Comparison of ENCODE assay signal across 9 cellular contexts in genomic region chr11:96307748-96308133, GRCh38. TPM values are rescaled to one million over a fixed set of nuclear protein-coding genes. Genes with fewer than 3 reads are reported as not detected.
A peak's percentile ranks its signal among the peaks of the same experiment; 100 is the strongest.
DNase-seq lines count a peak whose midpoint lies in the region; ATAC-seq and TF ChIP-seq lines count a peak whose summit lies in the region.
"Had no signal": no experiment of that assay in that cellular context is flagged by ENCODE, and none has a peak within 500 bp of the region (broad histone marks: within the 10 kb centered on the region; RNA-seq: fewer than 3 reads in every experiment).

No MANE protein-coding gene starts in this region.

- POLR2A ChIA-PET in A673 (lab: Charles Lee; ENCODE audit: low non-redundant PET) = interaction anchor here (0.7 kb wide), 1 partner anchor 83 kb away, joined by 4 read pairs; no protein-coding TSS in a partner anchor

- peak overlapping the region; percentile 83 for H3K27ac ChIP-seq in A673 (ENCODE audit: low read depth, low read length, poor library complexity, severe bottlenecking)
- H3K27ac ChIP-seq in HUES48 (ENCODE audit: low read depth, low read length) = peak overlapping the region; percentile 84
- H3K27ac ChIP-seq in muscle layer of colon (ENCODE audit: low read depth, low read length) = peak overlapping the region; percentile 70

- no peaks in the 10 kb centered on the region for H3K36me3 Mint-ChIP-seq in chondrocyte (ENCODE audit: low read depth)
- H3K36me3 Mint-ChIP-seq in glutamatergic neuron (ENCODE audit: unreplicated experiment) = no peaks in the 10 kb centered on the region

- no peak for TF ChIP-seq CTCF in A673 (conservative IDR thresholded peaks at IDR 0.05; ENCODE audit: low read depth, low read length)
- TF ChIP-seq CTCF in chondrocyte (IDR thresholded peaks at IDR 0.05) = no peak
- TF ChIP-seq CTCF in glutamatergic neuron (IDR thresholded peaks at IDR 0.05; ENCODE audit: partially characterized antibody, unreplicated experiment) = no peak

- H3K4me1 Mint-ChIP-seq in chondrocyte (ENCODE audit: low read depth) (peaks cover 80% of the 10 kb centered on the region), glutamatergic neuron (ENCODE audit: low read depth, unreplicated experiment) (peaks cover 3% of the 10 kb centered on the region)

- H3K9me3 ChIP-seq in A673 (ENCODE audit: low read depth, low read length, poor library complexity, severe bottlenecking) (no peaks in the 10 kb centered on the region), HUES48 (ENCODE audit: control insufficient read depth, insufficient read depth, low read length) (no peaks in the 10 kb centered on the region), muscle layer of colon (ENCODE audit: low read length) (no peaks in the 10 kb centered on the region)

- peak overlapping the region; percentile 99 for H3K27ac Mint-ChIP-seq in chondrocyte (ENCODE audit: unreplicated experiment)
- no peak overlapping the region for H3K27ac Mint-ChIP-seq in glutamatergic neuron (ENCODE audit: unreplicated experiment)

- H3K9me3 Mint-ChIP-seq in chondrocyte (ENCODE audit: low read depth) = no peaks in the 10 kb centered on the region
- H3K9me3 Mint-ChIP-seq in glutamatergic neuron (ENCODE audit: unreplicated experiment) = no peaks in the 10 kb centered on the region
- H3K9me3 Mint-ChIP-seq: central memory CD8-positive, alpha-beta T cell had no signal

- H3K4me3 Mint-ChIP-seq in chondrocyte (ENCODE audit: unreplicated experiment) (peak overlapping the region; percentile 69), glutamatergic neuron (ENCODE audit: unreplicated experiment) (no peak overlapping the region)
- H3K4me3 Mint-ChIP-seq: central memory CD8-positive, alpha-beta T cell had no signal

- H3K27me3 Mint-ChIP-seq in chondrocyte (ENCODE audit: low read depth) = no peaks in the 10 kb centered on the region
- H3K27me3 Mint-ChIP-seq in glutamatergic neuron (ENCODE audit: unreplicated experiment) = no peaks in the 10 kb centered on the region
- H3K27me3 Mint-ChIP-seq: central memory CD8-positive, alpha-beta T cell had no signal

- DNase-seq in A673 (ENCODE audit: low spot score) (peak; percentile 96), chondrocyte (ENCODE audit: low spot score) (no peak), NCI-H1417 treated with DMSO at 0.1 percent for 48 hours (lab: John Stamatoyannopoulos, UW) (no peak), glutamatergic neuron (no peak), middle frontal gyrus (ENCODE audit: extremely low spot score, low spot score) (no peak)

- H3K4me3 ChIP-seq in A673 (ENCODE audit: low read depth, low read length, poor library complexity, severe bottlenecking) (peak overlapping the region; percentile 36), HUES48 (ENCODE audit: low read depth, low read length) (peak overlapping the region; percentile 34; the same call in 1 of the 2 replicates), muscle layer of colon (ENCODE audit: low read depth in 1 of 2, low read length in 2 of 2) (peak overlapping the region; percentile 16 to 49)

- no TSS peak for BruUV-seq in A673 (replicated peaks; lab: Mats Ljungman, UMichigan)

- peaks cover 78% of the 10 kb centered on the region for H3K4me1 ChIP-seq in A673 (ENCODE audit: insufficient read depth, low read length, poor library complexity, severe bottlenecking)
- H3K4me1 ChIP-seq in HUES48 (ENCODE audit: control insufficient read depth, insufficient read depth, low read length) = peaks cover 37% of the 10 kb centered on the region
- H3K4me1 ChIP-seq in muscle layer of colon (ENCODE audit: insufficient read depth, low read length) = peaks cover 30% of the 10 kb centered on the region

- H3K36me3 ChIP-seq in A673 (ENCODE audit: insufficient read depth, low read length, poor library complexity, severe bottlenecking) = no peaks in the 10 kb centered on the region
- no peaks in the 10 kb centered on the region for H3K36me3 ChIP-seq in HUES48 (ENCODE audit: control insufficient read depth, insufficient read depth, low read length)
- H3K36me3 ChIP-seq in muscle layer of colon (ENCODE audit: insufficient read depth, low read length) = no peaks in the 10 kb centered on the region

- no peaks in the 10 kb centered on the region for H3K27me3 ChIP-seq in A673 (replicated peaks; ENCODE audit: insufficient read depth, low read depth, low read length, poor library complexity)
- no peaks in the 10 kb centered on the region for H3K27me3 ChIP-seq in HUES48 (ENCODE audit: control insufficient read depth, insufficient read depth, low read length)
- no peaks in the 10 kb centered on the region for H3K27me3 ChIP-seq in muscle layer of colon (ENCODE audit: control insufficient read depth in 1 of 2, insufficient read depth in 2 of 2, low read length in 2 of 2)

- no peak for ATAC-seq in activated CD4-positive, CD25-positive, alpha-beta regulatory T cell treated with anti-CD3 and anti-CD28 coated beads, Interleukin-2, amount 50 U/mL, for 24 hours

- intact Hi-C loops in A673 (cut with micrococcal nuclease; ENCODE audit: unreplicated experiment) = loop anchor here (1.0 kb wide), 1 partner anchor 64 kb away; no protein-coding TSS in a partner anchor

- CTCF ChIA-PET in A673 (lab: Charles Lee) = interaction anchor here (0.7 kb wide), 1 partner anchor 35 kb away, joined by 4 read pairs; the partner anchor contains the start of gene MAML2

- no peak overlapping the region; the same call in 1 of the 2 replicates for H3K9ac ChIP-seq in HUES48 (ENCODE audit: low read depth, low read length)
- no peak overlapping the region for H3K9ac ChIP-seq in muscle layer of colon (ENCODE audit: low read length)

RNA-seq across cellular contexts. Expression of gene MAML2, which starts 35.3 kb away (rescaled TPM):
- total RNA-seq in A673 (2021) = 6.4 and 7.9 TPM in 2 replicates
- 19.0 to 25.2 TPM (median 19.1 TPM) in 3 replicates for total RNA-seq in chondrocyte
- total RNA-seq in glutamatergic neuron (ENCODE audit: unreplicated experiment) = 2.1 TPM
